ENCODE assay signal across 8 cellular contexts in the genomic region with DNA sequence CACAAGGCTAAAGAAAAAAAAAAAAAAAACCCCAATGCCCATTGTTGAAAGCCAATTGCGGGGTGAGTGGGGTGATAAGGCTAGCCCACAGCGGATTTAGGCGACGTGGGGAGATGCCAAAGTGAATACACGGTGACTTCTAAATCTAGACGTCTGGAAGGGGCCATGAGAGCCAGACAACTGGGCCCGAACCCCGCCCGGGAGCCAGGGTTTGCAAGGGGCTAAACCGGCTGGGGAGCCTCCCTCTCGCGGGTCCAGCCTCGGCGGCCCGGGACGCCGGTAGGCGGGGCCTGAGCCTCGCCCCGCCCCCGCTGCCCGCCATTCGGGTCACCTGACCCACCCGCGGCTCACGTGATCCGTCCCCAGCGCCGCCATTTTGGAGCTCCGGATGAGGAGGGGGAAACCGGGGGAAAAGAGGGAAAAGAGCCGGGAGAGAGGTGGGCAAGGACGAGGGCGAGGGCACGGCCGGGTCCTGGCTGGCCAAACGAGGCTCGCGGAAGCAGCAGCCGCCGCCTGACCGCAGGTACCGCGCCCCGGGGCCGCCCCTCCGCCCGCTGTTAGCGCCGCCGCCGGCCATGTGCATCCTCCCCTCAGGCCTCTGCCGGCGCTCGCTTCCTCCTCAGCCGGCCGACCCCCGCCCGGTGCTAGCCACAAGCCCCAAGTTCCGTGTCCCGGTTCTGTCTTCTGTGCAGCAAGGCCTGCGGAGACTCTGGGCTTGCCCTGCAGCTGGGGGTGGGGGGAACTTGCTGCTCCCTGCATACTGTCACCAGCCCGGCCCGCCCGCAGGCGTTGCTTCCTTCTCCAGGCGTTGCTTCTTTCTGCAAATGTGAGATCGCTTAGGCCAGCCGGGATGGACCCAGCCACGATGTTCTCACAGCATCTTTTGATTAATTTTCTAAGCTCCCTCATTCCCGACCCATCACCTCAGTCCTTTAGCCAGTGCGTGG. TPM values are rescaled to one million over a fixed set of nuclear protein-coding genes. Genes with fewer than 3 reads are reported as not detected.
DNase-seq lines count a peak whose midpoint lies in the region; ATAC-seq, FAIRE-seq and TF ChIP-seq lines count a peak whose summit lies in the region.

Gene ZNF507, plus strand, starts transcription at position 350 of the 947 bp plus-strand sequence. CDS start 7,221 bp downstream, outside the sequence.

- intact Hi-C loops in kidney (cut with DNase I) = no loop called here

- H3K36me3 ChIP-seq in kidney (ENCODE audit: control insufficient read depth in 1 of 2, insufficient read depth in 2 of 2, low read length in 2 of 2) = peaks cover 0 to 10% of the 10 kb centered on the region in 2 donors

- FAIRE-seq in kidney (lab: Jason Lieb, UNC) = no peak

- peak within 1 kb of the TSS; percentile 63 to 78 for H3K9ac ChIP-seq in kidney (ENCODE audit: low read length in 2 of 2)

- H3K9me3 ChIP-seq in kidney (ENCODE audit: control insufficient read depth in 1 of 2, low read length in 2 of 2) = no peaks in the 10 kb centered on the region

- ATAC-seq in GM18907 (IDR thresholded peaks at IDR 0.05; ENCODE audit: unreplicated experiment) (peak; percentile 89), HG03135 (IDR thresholded peaks at IDR 0.05; ENCODE audit: unreplicated experiment) (peak; percentile 82)
- ATAC-seq in activated CD4-positive, CD25-positive, alpha-beta regulatory T cell treated with anti-CD3 and anti-CD28 coated beads, Interleukin-2, amount 50 U/mL, for 24 hours = peak; percentile 78 to 85

- H3K27ac ChIP-seq in kidney (ENCODE audit: low read depth in 2 of 2, low read length in 2 of 2) = peak within 1 kb of the TSS; percentile 72 to 86

- peaks cover 6 to 12% of the 10 kb centered on the region in 2 donors for H3K4me1 ChIP-seq in kidney (ENCODE audit: control insufficient read depth in 1 of 2, insufficient read depth in 1 of 2, low read depth in 1 of 2, low read length in 2 of 2)

- no peak for TF ChIP-seq CTCF in kidney (IDR thresholded peaks at IDR 0.05; ENCODE audit: borderline replicate concordance, extremely low read depth, insufficient read depth)

- peak within 1 kb of the TSS; percentile 88 to 94 for H3K4me3 ChIP-seq in kidney (ENCODE audit: low read length in 2 of 2)

- peak; percentile 97 for DNase-seq in AG08396 (ENCODE audit: low spot score)
- peak; percentile 98 for DNase-seq in NCI-H2227 treated with DMSO at 0.1 percent for 48 hours (lab: John Stamatoyannopoulos, UW)
- peak; percentile 61 for DNase-seq in cerebellar cortex (ENCODE audit: low spot score)
- DNase-seq in kidney = peak; percentile 92
- DNase-seq in stimulated activated CD4-positive, alpha-beta T cell treated with anti-CD3 and anti-CD28 coated beads, Interleukin-15, amount 100 ng/mL, for 1 hour (ENCODE audit: low read depth in 1 of 2, low spot score in 1 of 2) = peak; percentile 63 to 82

RNA-seq across cellular contexts. Expression of gene ZNF507, which starts in this region (rescaled TPM):
- total RNA-seq in kidney = 23.5 TPM
- 3.4 TPM for polyA plus RNA-seq in kidney (ENCODE audit: insufficient read depth, low read depth, low replicate concordance)

Comparison
In these comparisons a context has a peak if more than half of its experiments do, and no peak if none do; other contexts are left out.
1. Peak in every context shown above with its lines: DNase-seq, ATAC-seq, H3K4me3 ChIP-seq and H3K27ac ChIP-seq.